Comparison of ENCODE assay signal across 8 cellular contexts in the genomic region with DNA sequence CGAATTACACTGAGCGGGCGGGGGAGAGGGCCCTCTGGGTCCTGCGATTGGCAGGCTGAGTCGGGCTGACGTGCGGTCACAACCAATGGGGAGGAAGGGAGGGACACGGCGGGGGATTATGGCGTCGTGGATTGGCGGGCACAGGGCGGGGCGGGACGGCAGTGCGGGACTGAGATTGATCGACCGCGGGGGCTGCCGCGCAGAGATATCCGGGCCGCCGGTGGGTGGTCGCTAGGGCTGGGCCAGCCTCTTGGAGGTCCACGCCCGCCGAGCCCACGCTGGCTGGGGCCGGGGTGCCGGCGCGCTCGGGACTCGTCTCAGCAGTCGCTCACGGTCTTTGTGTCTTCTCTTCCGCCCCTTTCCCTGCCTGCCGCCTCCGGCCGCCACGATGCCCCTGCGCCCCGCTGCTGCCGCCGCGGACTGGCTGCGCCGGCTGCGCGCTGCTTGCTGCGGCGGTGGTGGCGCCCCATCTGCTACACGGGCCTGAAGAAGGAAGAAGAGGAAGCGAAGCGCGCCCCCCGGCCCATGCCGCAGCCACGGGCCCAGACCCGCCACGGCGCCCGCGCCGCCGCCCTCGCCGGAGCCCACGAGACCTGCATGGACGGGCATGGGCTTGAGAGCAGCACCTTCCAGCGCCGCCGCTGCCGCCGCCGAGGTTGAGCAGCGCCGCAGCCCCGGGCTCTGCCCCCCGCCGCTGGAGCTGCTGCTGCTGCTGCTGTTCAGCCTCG. TPM values are rescaled to one million over a fixed set of nuclear protein-coding genes. Genes with fewer than 3 reads are reported as not detected.
DNase-seq lines count a peak whose midpoint lies in the region; TF ChIP-seq lines count a peak whose summit lies in the region.

RGMB (plus strand) TSS at position 200 of the 728 bp plus-strand sequence; CDS start at position 608, 408 bp downstream.

- peak within 1 kb of the TSS; percentile 16 for H3K18ac ChIP-seq in trophoblast cell (ENCODE audit: low read length)

- WGBS in adrenal gland, 4 donors, result 0 to 1% (median 0%) methylated on average over 6 to 84 of the region's 84 CpGs
- WGBS in trophoblast cell (ENCODE audit: extremely low coverage, insufficient coverage, insufficient read length), result no CpG with 5 or more reads among the region's 84 CpGs
- WGBS in tibial nerve, 2 donors, result 1 to 3% methylated on average over 18 to 45 of the region's 84 CpGs

- peak; percentile 96 for DNase-seq in GM06990 (ENCODE audit: extremely low read depth, insufficient read length)
- DNase-seq in HFF-Myc (ENCODE audit: extremely low read depth, low read depth), result peak; percentile 97
- peak; percentile 2 for DNase-seq in NB4 (ENCODE audit: low read depth)
- peak; percentile 94 for DNase-seq in SKM-1 treated with dmso at 0.1 percent for 144 hours (lab: John Stamatoyannopoulos, UW; ENCODE audit: unreplicated experiment)
- peak; percentile 98 to 100 (median 99) for DNase-seq in adrenal gland
- peak; percentile 97 for DNase-seq in cardiac septum (ENCODE audit: low spot score)
- peak; percentile 96 to 97 for DNase-seq in trophoblast cell
- DNase-seq in tibial nerve (ENCODE audit: low spot score in 2 of 2), result peak; percentile 95 to 96

- intact Hi-C loops in adrenal gland (cut with DNase I) (no loop called here), cardiac septum (cut with DNase I) (loop anchor here (1.0 to 10.0 kb wide), 5 partner anchors 156 to 1591 kb away; partner anchors contain the start of genes CHD1 and RIOK2)

- H3K14ac ChIP-seq in trophoblast cell (ENCODE audit: low read length), result peak within 1 kb of the TSS; percentile 54

- H2AFZ ChIP-seq in trophoblast cell (ENCODE audit: insufficient read depth, low read length, poor library complexity), result peak within 1 kb of the TSS; percentile 85

- H3K79me1 ChIP-seq in trophoblast cell (ENCODE audit: low read length), result peaks cover 13% of the 10 kb centered on the region

- H3K27me3 ChIP-seq in GM06990 (replicated peaks; ENCODE audit: control insufficient read depth, insufficient read depth, low read length) (no peaks in the 10 kb centered on the region), adrenal gland (no peaks in the 10 kb centered on the region), trophoblast cell (ENCODE audit: insufficient read depth, low read length) (peaks cover 14% of the 10 kb centered on the region), tibial nerve (no peaks in the 10 kb centered on the region)

- H3K4me3 ChIP-seq in GM06990 (replicated peaks; ENCODE audit: low read depth, low read length) (peak within 1 kb of the TSS; percentile 81), HFF-Myc (replicated peaks; ENCODE audit: low read depth, low read length) (peak within 1 kb of the TSS; percentile 84), NB4 (ENCODE audit: low read depth, low read length) (peak within 1 kb of the TSS; percentile 25), adrenal gland (peak within 1 kb of the TSS; percentile 58 to 92 (median 70)), trophoblast cell (ENCODE audit: low read depth, low read length) (peak within 1 kb of the TSS; percentile 93), tibial nerve (peak within 1 kb of the TSS; percentile 72 to 92 (median 86))

- H3K4me1 ChIP-seq in adrenal gland (replicated peaks in 1 of 2) (peaks cover 13 to 52% of the 10 kb centered on the region in 2 donors), trophoblast cell (ENCODE audit: control insufficient read depth in 1 of 2, insufficient read depth in 2 of 2, low read length in 2 of 2) (peaks cover 2 to 4% of the 10 kb centered on the region in 2 experiments), tibial nerve (peaks cover 0 to 59% (median 26%) of the 10 kb centered on the region in 4 donors)

- H3K79me2 ChIP-seq in trophoblast cell (ENCODE audit: control insufficient read depth, insufficient read depth, low read length, poor library complexity), result peaks cover 8% of the 10 kb centered on the region

- peak in 1 of 2 donors; percentile 87 for TF ChIP-seq EP300 in tibial nerve (IDR thresholded peaks at IDR 0.05)

- H2BK12ac ChIP-seq in trophoblast cell (ENCODE audit: low read length), result no peak within 1 kb of the TSS

- peak within 1 kb of the TSS; percentile 68 for H4K91ac ChIP-seq in trophoblast cell (ENCODE audit: low read depth, low read length)

- H2BK120ac ChIP-seq in trophoblast cell (ENCODE audit: insufficient read depth, low read length, poor library complexity), result peak within 1 kb of the TSS; percentile 6

- TF ChIP-seq CTCF in GM06990 (IDR thresholded peaks at IDR 0.05; ENCODE audit: insufficient read depth, low read length, poor library complexity, severe bottlenecking) (no peak), HFF-Myc (IDR thresholded peaks at IDR 0.05; ENCODE audit: low read depth, low read length, missing control alignments) (no peak), NB4 (IDR thresholded peaks at IDR 0.05; ENCODE audit: low read depth, low read length) (no peak), adrenal gland (IDR thresholded peaks at IDR 0.05) (peak in 1 of 6 experiments; percentile 15), tibial nerve (IDR thresholded peaks at IDR 0.05) (peak in 2 of 5 experiments; percentile 25 to 29)

- peak within 1 kb of the TSS; percentile 78 for H4K8ac ChIP-seq in trophoblast cell (ENCODE audit: low read depth, low read length)

- no peak within 1 kb of the TSS for H2AK5ac ChIP-seq in trophoblast cell (ENCODE audit: low read length)

- H3K9me3 ChIP-seq in adrenal gland (replicated peaks in 1 of 3), result no peaks in the 10 kb centered on the region
- no peaks in the 10 kb centered on the region for H3K9me3 ChIP-seq in trophoblast cell (ENCODE audit: insufficient read depth, low read depth, low read length)
- H3K9me3 ChIP-seq in tibial nerve, result no peaks in the 10 kb centered on the region

- H3K4me2 ChIP-seq in trophoblast cell (ENCODE audit: low read length), result peak within 1 kb of the TSS; percentile 99

- H3K4ac ChIP-seq in trophoblast cell (ENCODE audit: low read depth, low read length), result no peak within 1 kb of the TSS

- peak within 1 kb of the TSS; percentile 59 for H4K12ac ChIP-seq in trophoblast cell (ENCODE audit: low read depth, low read length)

- H3K9ac ChIP-seq in trophoblast cell (ENCODE audit: low read length), result peak within 1 kb of the TSS; percentile 63

- TF ChIP-seq POLR2A in NB4 (IDR thresholded peaks at IDR 0.05; ENCODE audit: extremely low read depth, insufficient read length), result no peak
- peak; percentile 48 to 87 for TF ChIP-seq POLR2A in adrenal gland (IDR thresholded peaks at IDR 0.05)
- TF ChIP-seq POLR2A in tibial nerve (IDR thresholded peaks at IDR 0.05), result peak; percentile 75 to 96

- H3K36me3 ChIP-seq in GM06990 (ENCODE audit: control insufficient read depth, insufficient read depth, low read length) (no peaks in the 10 kb centered on the region), adrenal gland (replicated peaks in 1 of 2) (no peaks in the 10 kb centered on the region), trophoblast cell (ENCODE audit: control insufficient read depth in 1 of 2, insufficient read depth in 2 of 2, low read length in 2 of 2) (no peaks in the 10 kb centered on the region), tibial nerve (no peaks in the 10 kb centered on the region)

- H3K27ac ChIP-seq in adrenal gland (peak within 1 kb of the TSS; percentile 74 to 97 (median 94)), trophoblast cell (ENCODE audit: low read depth, low read length) (peak within 1 kb of the TSS; percentile 80), tibial nerve (peak within 1 kb of the TSS; percentile 83 to 97 (median 93))

- H3K23ac ChIP-seq in trophoblast cell (ENCODE audit: low read length), result no peak within 1 kb of the TSS

- H2BK5ac ChIP-seq in trophoblast cell (ENCODE audit: low read depth, low read length, poor library complexity), result peak within 1 kb of the TSS; percentile 49

RNA-seq across cellular contexts. Expression of gene RGMB, which starts in this region (rescaled TPM):
- total RNA-seq in adrenal gland, result 10 to 100 TPM in 4 of 8 donors, 1 to 10 TPM in 4; 7.1 to 14.4 (median 10.6) TPM
- 1 to 10 TPM; 1.0 to 8.0 (median 1.8) TPM for polyA plus RNA-seq in adrenal gland
- total RNA-seq in cardiac septum, result 14.4 TPM
- polyA plus RNA-seq in trophoblast cell (2013), result 4.3 and 4.7 TPM in 2 replicates
- total RNA-seq in tibial nerve, result 10 to 100 TPM; 31.8 to 43.1 (median 36.6) TPM

Comparison
In these comparisons a context has a peak if more than half of its experiments do, and no peak if none do; other contexts are left out.
1. Peak in every context shown above with its lines: DNase-seq, H3K4me3 ChIP-seq and H3K27ac ChIP-seq.
2. DNase-seq: peak in every context shown above with its lines; median percentile 99 in adrenal gland; 97 in HFF-Myc; 97 in cardiac septum; 96 in trophoblast cell; 96 in GM06990; 96 in tibial nerve; 94 in SKM-1 treated with dmso at 0.1 percent for 144 hours; 2 in NB4.
3. H3K4me3 ChIP-seq: peak in every context shown above with its lines; median percentile 93 in trophoblast cell; 86 in tibial nerve; 84 in HFF-Myc; 81 in GM06990; 70 in adrenal gland; 25 in NB4.